Comparison of ENCODE assay signal across 15 cellular contexts in genomic region chr14:93969082-93969828, GRCh38. TPM values are rescaled to one million over a fixed set of nuclear protein-coding genes. Genes with fewer than 3 reads are reported as not detected.
DNase-seq lines count a peak whose midpoint lies in the region; ATAC-seq, FAIRE-seq and TF ChIP-seq lines count a peak whose summit lies in the region.
"Had no signal": no experiment of that assay in that cellular context is flagged by ENCODE, and none has a peak within 500 bp of the region (broad histone marks: within the 10 kb centered on the region; RNA-seq: fewer than 3 reads in every experiment).

No MANE protein-coding gene starts in this region.

- H3K27ac ChIP-seq in kidney (ENCODE audit: low read depth in 2 of 2, low read length in 2 of 2) (no peak overlapping the region), breast epithelium (no peak overlapping the region)
- H3K27ac ChIP-seq: C4-2B had no signal

- peaks cover 5% of the 10 kb centered on the region for H3K36me3 Mint-ChIP-seq in natural killer cell treated with Interleukin-12 subunit alpha and Interleukin-12 subunit beta and Interleukin-15 and Interleukin-18, amount 100 ng/mL, for 72 hours
- H3K36me3 Mint-ChIP-seq in natural killer cell (no peaks in the 10 kb centered on the region), HFFc6 (ENCODE audit: low read depth) (peaks cover 8% of the 10 kb centered on the region)

- no peak overlapping the region for H3K9ac ChIP-seq in kidney (ENCODE audit: low read length in 2 of 2)

- no peak for TF ChIP-seq POLR2A in breast epithelium (IDR thresholded peaks at IDR 0.05)

- no peak for FAIRE-seq in kidney (lab: Jason Lieb, UNC)
- FAIRE-seq: HTR-8/SVneo had no signal

- H3K4me1 Mint-ChIP-seq in natural killer cell treated with Interleukin-12 subunit alpha and Interleukin-12 subunit beta and Interleukin-15 and Interleukin-18, amount 100 ng/mL, for 72 hours (ENCODE audit: low read depth in 2 of 2), result peaks cover 35 to 53% of the 10 kb centered on the region in 2 donors
- H3K4me1 Mint-ChIP-seq in natural killer cell (peaks cover 31 to 40% of the 10 kb centered on the region in 2 donors), HFFc6 (ENCODE audit: low read depth) (peaks cover 24% of the 10 kb centered on the region)

- peaks cover 6% of the 10 kb centered on the region for H3K9me3 Mint-ChIP-seq in natural killer cell treated with Interleukin-12 subunit alpha and Interleukin-12 subunit beta and Interleukin-15 and Interleukin-18, amount 100 ng/mL, for 72 hours
- peaks cover 3 to 6% of the 10 kb centered on the region in 2 donors for H3K9me3 Mint-ChIP-seq in natural killer cell
- peaks cover 9% of the 10 kb centered on the region for H3K9me3 Mint-ChIP-seq in HFFc6

- peak overlapping the region; percentile 56 to 64 for H3K27ac Mint-ChIP-seq in natural killer cell treated with Interleukin-12 subunit alpha and Interleukin-12 subunit beta and Interleukin-15 and Interleukin-18, amount 100 ng/mL, for 72 hours
- H3K27ac Mint-ChIP-seq in natural killer cell (peak overlapping the region in 1 of 2 donors; percentile 68), HFFc6 (no peak overlapping the region)

- no peak for TF ChIP-seq CTCF in natural killer cell (IDR thresholded peaks at IDR 0.05)
- TF ChIP-seq CTCF in kidney (IDR thresholded peaks at IDR 0.05; ENCODE audit: borderline replicate concordance, extremely low read depth, insufficient read depth), result no peak
- no peak for TF ChIP-seq CTCF in breast epithelium (IDR thresholded peaks at IDR 0.05)
- TF ChIP-seq CTCF in HFFc6 (IDR thresholded peaks at IDR 0.05), result no peak

- H3K4me1 ChIP-seq in kidney (ENCODE audit: control insufficient read depth in 1 of 2, insufficient read depth in 1 of 2, low read depth in 1 of 2, low read length in 2 of 2) (peaks cover 0 to 9% of the 10 kb centered on the region in 2 donors), breast epithelium (no peaks in the 10 kb centered on the region)

- H3K9me3 ChIP-seq in kidney (ENCODE audit: control insufficient read depth in 1 of 2, low read length in 2 of 2) (no peaks in the 10 kb centered on the region), breast epithelium (no peaks in the 10 kb centered on the region)

- H3K4me3 ChIP-seq in kidney (ENCODE audit: low read length in 2 of 2) (no peak overlapping the region), breast epithelium (no peak overlapping the region)

- no peak for DNase-seq in natural killer cell treated with Interleukin-12 subunit alpha and Interleukin-12 subunit beta and Interleukin-15 and Interleukin-18, amount 100 ng/mL, for 72 hours (ENCODE audit: low spot score)
- DNase-seq in natural killer cell (no peak), UCSD-AML1 (lab: John Stamatoyannopoulos, UW; ENCODE audit: unreplicated experiment) (peak; percentile 57), kidney (peak; percentile 71), breast epithelium (ENCODE audit: low spot score in 2 of 2) (no peak), NCI-H774 (lab: John Stamatoyannopoulos, UW) (no peak), HFFc6 (no peak), A172 (ENCODE audit: low spot score) (no peak)
- DNase-seq: caudate nucleus; erythroblast; NCI-H1105 treated with DMSO at 0.1 percent for 48 hours; stimulated activated naive CD8-positive, alpha-beta T cell treated with anti-CD3 and anti-CD28 coated beads, Interleukin-15, Interleukin-2, amounts not matched to agents 100 U/mL and 50 U/mL, for 24 hours; T-helper 9 cell had no signal

- no peak for ATAC-seq in natural killer cell treated with Interleukin-12 subunit alpha and Interleukin-12 subunit beta and Interleukin-15 and Interleukin-18, amount 100 ng/mL, for 72 hours
- ATAC-seq in natural killer cell, result no peak
- ATAC-seq: stimulated activated naive CD8-positive, alpha-beta T cell treated with anti-CD3 and anti-CD28 coated beads, Interleukin-15, Interleukin-2, amounts not matched to agents 100 U/mL and 50 U/mL, for 24 hours had no signal

- H3K36me3 ChIP-seq in kidney (ENCODE audit: control insufficient read depth in 1 of 2, insufficient read depth in 2 of 2, low read length in 2 of 2) (no peaks in the 10 kb centered on the region), breast epithelium (no peaks in the 10 kb centered on the region)

- H3K27me3 ChIP-seq in breast epithelium, result no peaks in the 10 kb centered on the region

- intact Hi-C loops in natural killer cell (cut with micrococcal nuclease) (no loop called here), kidney (cut with DNase I) (no loop called here), breast epithelium (cut with DNase I; ENCODE audit: low total_unique reads) (no loop called here)

- H3K4me3 Mint-ChIP-seq in natural killer cell treated with Interleukin-12 subunit alpha and Interleukin-12 subunit beta and Interleukin-15 and Interleukin-18, amount 100 ng/mL, for 72 hours, result no peak overlapping the region
- H3K4me3 Mint-ChIP-seq in natural killer cell (no peak overlapping the region), HFFc6 (no peak overlapping the region)

- peaks cover 0 to 3% of the 10 kb centered on the region in 2 donors for H3K27me3 Mint-ChIP-seq in natural killer cell treated with Interleukin-12 subunit alpha and Interleukin-12 subunit beta and Interleukin-15 and Interleukin-18, amount 100 ng/mL, for 72 hours
- H3K27me3 Mint-ChIP-seq in natural killer cell (ENCODE audit: low read depth in 2 of 2), result peaks cover 4% of the 10 kb centered on the region in 2 donors
- peaks cover 2% of the 10 kb centered on the region for H3K27me3 Mint-ChIP-seq in HFFc6 (ENCODE audit: insufficient read depth)

RNA-seq across cellular contexts. Expression of gene ASB2, which starts 7.1 kb away (rescaled TPM):
- total RNA-seq in natural killer cell treated with Interleukin-12 subunit alpha and Interleukin-12 subunit beta and Interleukin-15 and Interleukin-18, amount 100 ng/mL, for 72 hours, result 10 to 100 TPM; 12.3 to 55.1 TPM
- total RNA-seq in natural killer cell (1 to 10 TPM; 3.7 to 7.2 (median 4.8) TPM), kidney (3.7 TPM), breast epithelium (1 to 10 TPM in 2 of 3 donors, not detected in 1; 1.3 to 2.0 TPM)
- 0.97 TPM for polyA plus RNA-seq in kidney (ENCODE audit: insufficient read depth, low read depth, low replicate concordance)
- not detected for total RNA-seq in HFFc6 (2021; fragmentation: NEBNext Ultra II Directional; extraction: Animal tissue kit (Norgen Biotek cat#: 25700))
- not detected in 2 replicates for total RNA-seq in A172 (2014; rRNA removed; shearing (Covaris generic))

RNA-seq across cellular contexts. Expression of gene CCDC197, which starts 27.8 kb away (rescaled TPM):
- not detected for total RNA-seq in natural killer cell treated with Interleukin-12 subunit alpha and Interleukin-12 subunit beta and Interleukin-15 and Interleukin-18, amount 100 ng/mL, for 72 hours
- not detected for total RNA-seq in natural killer cell
- total RNA-seq in kidney, result not detected
- not detected for polyA plus RNA-seq in kidney (ENCODE audit: insufficient read depth, low read depth, low replicate concordance)
- total RNA-seq in breast epithelium, result not detected
- not detected for total RNA-seq in HFFc6 (2021; fragmentation: NEBNext Ultra II Directional; extraction: Animal tissue kit (Norgen Biotek cat#: 25700))
- total RNA-seq in A172 (2014; rRNA removed; shearing (Covaris generic)), result not detected in 2 replicates

RNA-seq across cellular contexts. Expression of gene FAM181A, which starts 42.1 kb away (rescaled TPM):
- not detected for total RNA-seq in natural killer cell treated with Interleukin-12 subunit alpha and Interleukin-12 subunit beta and Interleukin-15 and Interleukin-18, amount 100 ng/mL, for 72 hours
- total RNA-seq in natural killer cell (not detected), kidney (not detected), breast epithelium (not detected)
- not detected for polyA plus RNA-seq in kidney (ENCODE audit: insufficient read depth, low read depth, low replicate concordance)
- not detected for total RNA-seq in HFFc6 (2021; fragmentation: NEBNext Ultra II Directional; extraction: Animal tissue kit (Norgen Biotek cat#: 25700))
- not detected in 2 replicates for total RNA-seq in A172 (2014; rRNA removed; shearing (Covaris generic))

RNA-seq across cellular contexts. Expression of gene OTUB2, which starts 56.9 kb away (rescaled TPM):
- total RNA-seq in natural killer cell treated with Interleukin-12 subunit alpha and Interleukin-12 subunit beta and Interleukin-15 and Interleukin-18, amount 100 ng/mL, for 72 hours, result under 1 TPM; 0.14 to 0.22 TPM
- total RNA-seq in natural killer cell (under 1 TPM in 2 of 3 donors, not detected in 1; 0.09 to 0.13 TPM), kidney (1.1 TPM), breast epithelium (1 to 10 TPM in 1 of 3 donors, under 1 TPM in 2; 0.64 to 1.6 (median 0.73) TPM)
- polyA plus RNA-seq in kidney (ENCODE audit: insufficient read depth, low read depth, low replicate concordance), result 1.6 TPM
- total RNA-seq in HFFc6 (2021; fragmentation: NEBNext Ultra II Directional; extraction: Animal tissue kit (Norgen Biotek cat#: 25700)), result 1 to 10 TPM in 4 of 6 experiments, under 1 TPM in 2; 0.77 to 1.8 (median 1.2) TPM
- 0.53 and 1.2 TPM in 2 replicates for total RNA-seq in A172 (2014; rRNA removed; shearing (Covaris generic))

Comparison
In these comparisons a context has a peak if more than half of its experiments do, and no peak if none do; other contexts are left out.
1. DNase-seq: peak in UCSD-AML1 (single experiment) and kidney (single experiment); none in natural killer cell treated with Interleukin-12 subunit alpha and Interleukin-12 subunit beta and Interleukin-15 and Interleukin-18, amount 100 ng/mL, for 72 hours (single experiment), natural killer cell (single experiment), breast epithelium (0 of 2), NCI-H774 (single experiment), HFFc6 (single experiment) and A172 (single experiment).